ENCODE assay signal across 11 cellular contexts in genomic region chr18:26649193-26649543, GRCh38.
DNase-seq lines count a peak whose midpoint lies in the region; TF ChIP-seq lines count a peak whose summit lies in the region.
"Had no signal": no experiment of that assay in that cellular context is flagged by ENCODE, and none has a peak within 500 bp of the region (broad histone marks: within the 10 kb centered on the region; RNA-seq: fewer than 3 reads in every experiment).

No MANE protein-coding gene starts in this region.

- no peak overlapping the region for H3K27ac Mint-ChIP-seq in activated naive CD8-positive, alpha-beta T cell treated with anti-CD3 and anti-CD28 coated beads for 36 hours
- H3K27ac Mint-ChIP-seq in Calu3 (ENCODE audit: unreplicated experiment) (no peak overlapping the region), Caco-2 (ENCODE audit: unreplicated experiment) (no peak overlapping the region)

- CTCF ChIA-PET in Calu3 (lab: Charles Lee) (interaction anchor here (1.2 to 1.3 kb wide), 2 partner anchors 244 to 265 kb away, joined by 4 to 5 read pairs; no protein-coding TSS in a partner anchor), Caco-2 (lab: Charles Lee) (no interaction called here)

- no peak overlapping the region for H4K8ac ChIP-seq in mesenchymal stem cell (ENCODE audit: low read length)

- H3K9ac ChIP-seq in mesenchymal stem cell (ENCODE audit: low read length), result no peak overlapping the region
- H3K9ac ChIP-seq: BLaER1 treated with 17β-estradiol and CSF1 and Interleukin-3, amounts not matched to agents 10 nM and 100 nM had no signal

- H3K4me3 ChIP-seq in WERI-Rb-1 (ENCODE audit: low read depth, low read length) (no peak overlapping the region), mesenchymal stem cell (ENCODE audit: insufficient read depth in 1 of 2, low read depth in 1 of 2, low read length in 2 of 2) (no peak overlapping the region), Caco-2 (ENCODE audit: low read depth, low read length) (no peak overlapping the region)
- H3K4me3 ChIP-seq: BLaER1 treated with 17β-estradiol and CSF1 and Interleukin-3, amounts not matched to agents 10 nM and 100 nM had no signal

- intact Hi-C loops in Calu3 (cut with micrococcal nuclease; ENCODE audit: unreplicated experiment), result loop anchor here (1.0 to 5.0 kb wide), 4 partner anchors 28 to 266 kb away; partner anchors contain the start of gene KCTD1
- intact Hi-C loops in Caco-2 (cut with micrococcal nuclease; ENCODE audit: unreplicated experiment), result loop anchor here (1.0 to 2.0 kb wide), 2 partner anchors 244 to 342 kb away; no protein-coding TSS in a partner anchor

- no peak overlapping the region for H3K18ac ChIP-seq in mesenchymal stem cell (ENCODE audit: low read depth in 1 of 2, low read length in 2 of 2)

- BruUV-seq in Calu3 (replicated peaks; lab: Mats Ljungman, UMichigan) (no TSS peak), Caco-2 (replicated peaks; lab: Mats Ljungman, UMichigan) (no TSS peak)

- DNase-seq in NCI-H1048 (lab: John Stamatoyannopoulos, UW) (peak; percentile 16), NCI-H526 treated with DMSO at 0.1 percent for 48 hours (lab: John Stamatoyannopoulos, UW) (peak; percentile 82), WERI-Rb-1 (no peak), mesenchymal stem cell (peak; percentile 32), Calu3 (no peak), Caco-2 (no peak)
- no peak for DNase-seq in activated naive CD8-positive, alpha-beta T cell treated with anti-CD3 and anti-CD28 coated beads for 36 hours
- no peak for DNase-seq in activated T-cell treated with anti-CD3 and anti-CD28 coated beads, Interleukin-2, amount 50 U/mL, for 48 hours
- DNase-seq: DMS153, NCI-H524 treated with DMSO at 0.1 percent for 48 hours had no signal

- no peaks in the 10 kb centered on the region for H3K9me3 Mint-ChIP-seq in activated naive CD8-positive, alpha-beta T cell treated with anti-CD3 and anti-CD28 coated beads for 36 hours
- H3K9me3 Mint-ChIP-seq in Calu3 (ENCODE audit: low read depth, unreplicated experiment) (no peaks in the 10 kb centered on the region), Caco-2 (ENCODE audit: unreplicated experiment) (no peaks in the 10 kb centered on the region)

- H3K27me3 Mint-ChIP-seq in activated naive CD8-positive, alpha-beta T cell treated with anti-CD3 and anti-CD28 coated beads for 36 hours, result peaks cover 51% of the 10 kb centered on the region
- H3K27me3 Mint-ChIP-seq in Calu3 (ENCODE audit: unreplicated experiment) (peaks cover 13% of the 10 kb centered on the region), Caco-2 (ENCODE audit: insufficient read depth, unreplicated experiment) (peaks cover 13% of the 10 kb centered on the region)

- H3K4me3 Mint-ChIP-seq in activated naive CD8-positive, alpha-beta T cell treated with anti-CD3 and anti-CD28 coated beads for 36 hours, result no peak overlapping the region
- H3K4me3 Mint-ChIP-seq in Calu3 (ENCODE audit: low read depth, unreplicated experiment), result no peak overlapping the region
- H3K4me3 Mint-ChIP-seq in Caco-2 (ENCODE audit: unreplicated experiment), result no peak overlapping the region

- H3K27me3 ChIP-seq in WERI-Rb-1 (ENCODE audit: insufficient read depth, low read depth, severe bottlenecking), result no peaks in the 10 kb centered on the region
- peaks cover 0 to 30% of the 10 kb centered on the region in 2 experiments for H3K27me3 ChIP-seq in mesenchymal stem cell (ENCODE audit: control insufficient read depth in 1 of 2, insufficient read depth in 1 of 2, low read length in 2 of 2)
- H3K27me3 ChIP-seq in Caco-2 (replicated peaks; ENCODE audit: control insufficient read depth, insufficient read depth, low read length), result no peaks in the 10 kb centered on the region

- H3K4ac ChIP-seq in mesenchymal stem cell (ENCODE audit: low read depth in 1 of 2, low read length in 2 of 2), result no peak overlapping the region

- no peak overlapping the region for H3K4me2 ChIP-seq in mesenchymal stem cell (ENCODE audit: low read length, poor library complexity, severe bottlenecking)
- H3K4me2 ChIP-seq: BLaER1 treated with 17β-estradiol and CSF1 and Interleukin-3, amounts not matched to agents 10 nM and 100 nM had no signal

- whole genome bisulfite sequencing in mesenchymal stem cell, result 12% methylated on average over 6 of the region's 6 CpGs

- no peak overlapping the region for H2BK5ac ChIP-seq in mesenchymal stem cell (ENCODE audit: low read depth, low read length, poor library complexity, severe bottlenecking)

- no peak overlapping the region for H2BK120ac ChIP-seq in mesenchymal stem cell (ENCODE audit: low read depth, low read length)

- H3K9me3 ChIP-seq in WERI-Rb-1 (ENCODE audit: severe bottlenecking), result no peaks in the 10 kb centered on the region
- H3K9me3 ChIP-seq in mesenchymal stem cell (ENCODE audit: control insufficient read depth, low read length), result no peaks in the 10 kb centered on the region
- no peaks in the 10 kb centered on the region for H3K9me3 ChIP-seq in Caco-2
- H3K9me3 ChIP-seq: BLaER1 treated with 17β-estradiol and CSF1 and Interleukin-3, amounts not matched to agents 10 nM and 100 nM had no signal

- no peaks in the 10 kb centered on the region for H3K79me1 ChIP-seq in mesenchymal stem cell (replicated peaks; ENCODE audit: low read length, poor library complexity, severe bottlenecking)

- H4K91ac ChIP-seq in mesenchymal stem cell (ENCODE audit: low read length), result no peak overlapping the region

- no peaks in the 10 kb centered on the region for H3K36me3 Mint-ChIP-seq in activated naive CD8-positive, alpha-beta T cell treated with anti-CD3 and anti-CD28 coated beads for 36 hours
- H3K36me3 Mint-ChIP-seq in Calu3 (ENCODE audit: insufficient read depth, unreplicated experiment), result no peaks in the 10 kb centered on the region
- H3K36me3 Mint-ChIP-seq in Caco-2 (ENCODE audit: insufficient read depth, unreplicated experiment), result no peaks in the 10 kb centered on the region

- H3K4me1 Mint-ChIP-seq in activated naive CD8-positive, alpha-beta T cell treated with anti-CD3 and anti-CD28 coated beads for 36 hours, result no peaks in the 10 kb centered on the region
- H3K4me1 Mint-ChIP-seq in Calu3 (ENCODE audit: low read depth, unreplicated experiment), result peaks cover 3% of the 10 kb centered on the region
- H3K4me1 Mint-ChIP-seq in Caco-2 (ENCODE audit: low read depth, unreplicated experiment), result no peaks in the 10 kb centered on the region

- H3K23ac ChIP-seq in mesenchymal stem cell (ENCODE audit: low read length in 2 of 2), result no peak overlapping the region

- no peak for TF ChIP-seq CTCF in WERI-Rb-1 (IDR thresholded peaks at IDR 0.05; ENCODE audit: low read depth, low read length)
- TF ChIP-seq CTCF in Calu3 (IDR thresholded peaks at IDR 0.05; ENCODE audit: unreplicated experiment), result no peak
- no peak for TF ChIP-seq CTCF in Caco-2 (IDR thresholded peaks at IDR 0.05; ENCODE audit: insufficient read depth in 1 of 2, low read depth in 1 of 2, low read length in 1 of 2, severe bottlenecking in 1 of 2, unreplicated experiment in 1 of 2)

- H3K27ac ChIP-seq in WERI-Rb-1 (peak overlapping the region; percentile 30; the same call in 1 of the 2 replicates), mesenchymal stem cell (ENCODE audit: low read length, poor library complexity, severe bottlenecking) (no peak overlapping the region)
- H3K27ac ChIP-seq: BLaER1 treated with 17β-estradiol and CSF1 and Interleukin-3, amounts not matched to agents 10 nM and 100 nM had no signal

- POLR2A ChIA-PET in Caco-2 (lab: Charles Lee), result no interaction called here

- no peak overlapping the region for H2BK15ac ChIP-seq in mesenchymal stem cell (ENCODE audit: low read depth, poor library complexity, severe bottlenecking)

- no peak overlapping the region for H2BK12ac ChIP-seq in mesenchymal stem cell (ENCODE audit: low read length in 2 of 2)

- H2AFZ ChIP-seq in mesenchymal stem cell (ENCODE audit: low read depth, low read length), result no peak overlapping the region

- no peak overlapping the region for H3K14ac ChIP-seq in mesenchymal stem cell (ENCODE audit: low read length in 2 of 2)

- H3K4me1 ChIP-seq in mesenchymal stem cell (ENCODE audit: control insufficient read depth, insufficient read depth, low read depth, low read length), result no peaks in the 10 kb centered on the region
- no peaks in the 10 kb centered on the region for H3K4me1 ChIP-seq in Caco-2

- H2AK5ac ChIP-seq in mesenchymal stem cell (ENCODE audit: low read length, severe bottlenecking), result no peak overlapping the region

- no peaks in the 10 kb centered on the region for H3K36me3 ChIP-seq in WERI-Rb-1
- no peaks in the 10 kb centered on the region for H3K36me3 ChIP-seq in mesenchymal stem cell (ENCODE audit: control insufficient read depth in 1 of 2, insufficient read depth in 2 of 2, low read depth in 1 of 2, low read length in 2 of 2)
- H3K36me3 ChIP-seq in Caco-2 (ENCODE audit: control insufficient read depth, insufficient read depth, low read length), result no peaks in the 10 kb centered on the region
- H3K36me3 ChIP-seq: BLaER1 treated with 17β-estradiol and CSF1 and Interleukin-3, amounts not matched to agents 10 nM and 100 nM had no signal

Comparison
In these comparisons a context has a peak if more than half of its experiments do, and no peak if none do; other contexts are left out.
1. DNase-seq: peak in NCI-H1048 (single experiment), NCI-H526 treated with DMSO at 0.1 percent for 48 hours (single experiment) and mesenchymal stem cell (single experiment); none in WERI-Rb-1 (single experiment), activated naive CD8-positive, alpha-beta T cell treated with anti-CD3 and anti-CD28 coated beads for 36 hours (single experiment), Calu3 (single experiment), activated T-cell treated with anti-CD3 and anti-CD28 coated beads, Interleukin-2, amount 50 U/mL, for 48 hours (0 of 2) and Caco-2 (0 of 2).